Comparison of ENCODE assay signal across 21 cellular contexts in the genomic region with DNA sequence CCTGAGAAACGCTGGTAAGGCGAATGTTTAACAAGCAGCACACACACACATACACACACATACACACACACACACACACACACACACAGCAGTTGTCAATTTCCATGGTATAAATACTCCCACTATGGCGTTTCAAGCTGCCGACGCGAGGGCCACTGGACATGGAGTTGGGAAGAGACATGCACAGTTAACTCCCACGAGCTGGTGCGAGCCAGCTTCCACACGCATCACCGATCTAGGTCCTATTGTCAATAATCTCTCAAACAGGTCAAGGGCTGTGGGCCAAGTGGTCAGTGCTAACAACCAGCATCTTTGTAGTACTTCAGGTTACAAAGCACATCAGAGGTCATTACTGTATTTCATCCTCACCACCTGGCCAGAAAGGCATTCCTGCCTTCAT. TPM values are rescaled to one million over a fixed set of nuclear protein-coding genes. Genes with fewer than 3 reads are reported as not detected.
DNase-seq lines count a peak whose midpoint lies in the region; ATAC-seq, FAIRE-seq and TF ChIP-seq lines count a peak whose summit lies in the region.
"Had no signal": no experiment of that assay in that cellular context is flagged by ENCODE, and none has a peak within 500 bp of the region (broad histone marks: within the 10 kb centered on the region; RNA-seq: fewer than 3 reads in every experiment).

No MANE protein-coding gene starts in this region.

- H3K4me3 ChIP-seq in HEK293 (ENCODE audit: low read depth, low read length) (no peak overlapping the region), K562 (no peak overlapping the region)
- H3K4me3 ChIP-seq: GM23248, SJSA1, upper lobe of left lung had no signal

- H4K20me1 ChIP-seq in K562 (replicated peaks; ENCODE audit: control insufficient read depth, insufficient read depth, low read length) = no peaks in the 10 kb centered on the region

- no peaks in the 10 kb centered on the region for H3K79me2 ChIP-seq in K562 (ENCODE audit: control insufficient read depth, insufficient read depth, low read length)

- in situ Hi-C loops in K562 (cut with MboI) = no loop called here

- H2AFZ ChIP-seq in K562 (ENCODE audit: low read depth, low read length) = no peak overlapping the region
- H2AFZ ChIP-seq: GM23248 had no signal

- FAIRE-seq in K562 (lab: Jason Lieb, UNC) = peak; percentile 15
- FAIRE-seq: colon, keratinocyte had no signal

- POLR2A ChIA-PET in activated CD4-positive, alpha-beta memory T cell treated with anti-CD3 and anti-CD28 coated beads for 36 hours (lab: Charles Lee) = interaction anchor here (6.6 kb wide), 1 partner anchor 11 kb away, joined by 69 read pairs; no protein-coding TSS in a partner anchor
- POLR2A ChIA-PET in activated CD4-positive, alpha-beta memory T cell treated with anti-CD3 and anti-CD28 coated beads, Interleukin-2, amount 10 ng/mL, durations not matched to agents 7 days and 5 days (lab: Charles Lee) = interaction anchor here (5.3 to 6.7 kb wide), 3 partner anchors 14 to 59 kb away, joined by 38 to 67 read pairs (median 52); partner anchors contain the start of gene TRERF1
- POLR2A ChIA-PET in HEK293 (lab: Yijun Ruan, JAX) (no interaction called here), K562 (lab: Yijun Ruan, JAX) (interaction anchor here (1.1 kb wide), 1 partner anchor 26 kb away, joined by 4 read pairs; no protein-coding TSS in a partner anchor)

- H3K27me3 ChIP-seq in K562 (ENCODE audit: control insufficient read depth in 2 of 2, insufficient read depth in 2 of 2, low read length in 2 of 2) = peaks cover 41 to 65% of the 10 kb centered on the region in 2 experiments; a peak in 4 of 5 replicates
- H3K27me3 ChIP-seq: SJSA1, upper lobe of left lung had no signal

- DNase-seq in activated CD4-positive, alpha-beta memory T cell treated with anti-CD3 and anti-CD28 coated beads for 36 hours = no peak
- no peak for DNase-seq in activated CD4-positive, alpha-beta memory T cell treated with anti-CD3 and anti-CD28 coated beads, Interleukin-2, amount 10 ng/mL, durations not matched to agents 7 days and 5 days
- no peak for DNase-seq in K562 (ENCODE audit: extremely low read depth in 1 of 4, low spot score in 3 of 4)
- DNase-seq in retina = peak; percentile 17
- no peak for DNase-seq in SKM-1 (lab: John Stamatoyannopoulos, UW; ENCODE audit: unreplicated experiment)
- no peak for DNase-seq in inferior parietal cortex (ENCODE audit: extremely low spot score)
- DNase-seq: activated CD4-positive, alpha-beta T cell treated with anti-CD3 and anti-CD28 coated beads for 48 hours; activated gamma-delta T cell; C1 segment of cervical spinal cord; DMS79; GM23248; mesendoderm; NCI-H1436; NCI-H748 treated with DMSO at 0.1 percent for 48 hours; PC-3; upper lobe of left lung had no signal

- no TSS peak for BruUV-seq in K562 (replicated peaks; lab: Mats Ljungman, UMichigan)

- no peaks in the 10 kb centered on the region for H3K9me3 ChIP-seq in HEK293 (ENCODE audit: control insufficient read depth, insufficient read depth, low read depth, low read length)
- no peaks in the 10 kb centered on the region for H3K9me3 ChIP-seq in K562 (replicated peaks; ENCODE audit: control insufficient read depth, insufficient read depth, low read depth, low read length)
- H3K9me3 ChIP-seq: SJSA1, upper lobe of left lung had no signal

- TF ChIP-seq RAD21 in K562 (CRISPR knock-in tag; conservative IDR thresholded peaks at IDR 0.05 in 1 of 2, IDR thresholded peaks at IDR 0.05 in 1 of 2) = no peak

- no peak overlapping the region for H3K9ac ChIP-seq in K562 (ENCODE audit: insufficient read depth in 1 of 2, low read depth in 2 of 2, low read length in 2 of 2)
- H3K9ac ChIP-seq: GM23248 had no signal

- TF ChIP-seq EP300 in K562 (IDR thresholded peaks at IDR 0.05; ENCODE audit: low read length) = no peak

- H3K36me3 Mint-ChIP-seq in activated CD4-positive, alpha-beta memory T cell treated with anti-CD3 and anti-CD28 coated beads for 36 hours = peaks cover 6% of the 10 kb centered on the region
- peaks cover 15% of the 10 kb centered on the region for H3K36me3 Mint-ChIP-seq in activated CD4-positive, alpha-beta memory T cell treated with anti-CD3 and anti-CD28 coated beads, Interleukin-2, amount 10 ng/mL, durations not matched to agents 7 days and 5 days (ENCODE audit: low read depth)

- TF ChIP-seq CTCF in HEK293 (tag by site-specific recombination; IDR thresholded peaks at IDR 0.05) (no peak), K562 (IDR thresholded peaks at IDR 0.05 in 2 of 3, conservative IDR thresholded peaks at IDR 0.05 in 1 of 3; ENCODE audit: insufficient read depth in 2 of 3, low read depth in 1 of 3, low read length in 3 of 3) (no peak)

- H3K36me3 ChIP-seq in HEK293 (ENCODE audit: control insufficient read depth in 2 of 2, insufficient read depth in 1 of 2, low read length in 2 of 2) (no peaks in the 10 kb centered on the region), K562 (ENCODE audit: control insufficient read depth, insufficient read depth, low read length) (no peaks in the 10 kb centered on the region)
- H3K36me3 ChIP-seq: SJSA1, upper lobe of left lung had no signal

- CTCF ChIA-PET in activated CD4-positive, alpha-beta memory T cell treated with anti-CD3 and anti-CD28 coated beads for 36 hours (lab: Charles Lee) = interaction anchor here (0.9 kb wide), 1 partner anchor 9 kb away, joined by 5 read pairs; no protein-coding TSS in a partner anchor
- CTCF ChIA-PET in activated CD4-positive, alpha-beta memory T cell treated with anti-CD3 and anti-CD28 coated beads, Interleukin-2, amount 10 ng/mL, durations not matched to agents 7 days and 5 days (lab: Charles Lee) = no interaction called here
- CTCF ChIA-PET in HEK293 (lab: Yijun Ruan, JAX) = interaction anchor here (2.0 kb wide), 1 partner anchor 155 kb away, joined by 6 read pairs; no protein-coding TSS in a partner anchor
- CTCF ChIA-PET in K562 (lab: Yijun Ruan, JAX; ENCODE audit: low intra/inter-chr PET ratio) = no interaction called here

- H3K4me1 ChIP-seq in HEK293 (ENCODE audit: control insufficient read depth, insufficient read depth, low read length) (no peaks in the 10 kb centered on the region), K562 (replicated peaks in 1 of 2; ENCODE audit: control insufficient read depth in 2 of 2, insufficient read depth in 2 of 2, low read length in 2 of 2) (no peaks in the 10 kb centered on the region)
- H3K4me1 ChIP-seq: SJSA1 had no signal

- no peak overlapping the region for H3K27ac ChIP-seq in HEK293 (ENCODE audit: extremely low read depth, low read depth, low read length)
- H3K27ac ChIP-seq in K562 (ENCODE audit: extremely low read depth, low read depth, low read length) = no peak overlapping the region
- H3K27ac ChIP-seq: GM23248, SJSA1, upper lobe of left lung had no signal

- H3K4me1 Mint-ChIP-seq in activated CD4-positive, alpha-beta memory T cell treated with anti-CD3 and anti-CD28 coated beads for 36 hours (ENCODE audit: low read depth) = peaks cover 92% of the 10 kb centered on the region
- peaks cover 74% of the 10 kb centered on the region for H3K4me1 Mint-ChIP-seq in activated CD4-positive, alpha-beta memory T cell treated with anti-CD3 and anti-CD28 coated beads, Interleukin-2, amount 10 ng/mL, durations not matched to agents 7 days and 5 days

- peak overlapping the region; percentile 23 for H3K27ac Mint-ChIP-seq in activated CD4-positive, alpha-beta memory T cell treated with anti-CD3 and anti-CD28 coated beads for 36 hours
- no peak overlapping the region for H3K27ac Mint-ChIP-seq in activated CD4-positive, alpha-beta memory T cell treated with anti-CD3 and anti-CD28 coated beads, Interleukin-2, amount 10 ng/mL, durations not matched to agents 7 days and 5 days

- H3K4me2 ChIP-seq in K562 (ENCODE audit: insufficient read depth, low read length) = no peak overlapping the region

- H3K9me3 Mint-ChIP-seq in activated CD4-positive, alpha-beta memory T cell treated with anti-CD3 and anti-CD28 coated beads for 36 hours = no peaks in the 10 kb centered on the region
- H3K9me3 Mint-ChIP-seq in activated CD4-positive, alpha-beta memory T cell treated with anti-CD3 and anti-CD28 coated beads, Interleukin-2, amount 10 ng/mL, durations not matched to agents 7 days and 5 days = no peaks in the 10 kb centered on the region

- ATAC-seq in K562 = no peak
- no peak for ATAC-seq in GM19452 (IDR thresholded peaks at IDR 0.05; ENCODE audit: unreplicated experiment)
- ATAC-seq: PC-3 had no signal

- TF ChIP-seq POLR2A in K562 (conservative IDR thresholded peaks at IDR 0.05) = no peak

- no peaks in the 10 kb centered on the region for H3K27me3 Mint-ChIP-seq in activated CD4-positive, alpha-beta memory T cell treated with anti-CD3 and anti-CD28 coated beads for 36 hours
- no peaks in the 10 kb centered on the region for H3K27me3 Mint-ChIP-seq in activated CD4-positive, alpha-beta memory T cell treated with anti-CD3 and anti-CD28 coated beads, Interleukin-2, amount 10 ng/mL, durations not matched to agents 7 days and 5 days

- intact Hi-C loops in activated CD4-positive, alpha-beta memory T cell treated with anti-CD3 and anti-CD28 coated beads for 36 hours (cut with micrococcal nuclease) = no loop called here
- intact Hi-C loops in K562 (cut with micrococcal nuclease) = no loop called here

- no peak overlapping the region for H3K4me3 Mint-ChIP-seq in activated CD4-positive, alpha-beta memory T cell treated with anti-CD3 and anti-CD28 coated beads for 36 hours
- H3K4me3 Mint-ChIP-seq in activated CD4-positive, alpha-beta memory T cell treated with anti-CD3 and anti-CD28 coated beads, Interleukin-2, amount 10 ng/mL, durations not matched to agents 7 days and 5 days = no peak overlapping the region

- WGBS in K562 (ENCODE audit: insufficient coverage, low coverage, missing lambda C conversion rate) = 6% methylated on average over 10 of the region's 10 CpGs

- H3K9me1 ChIP-seq in K562 (ENCODE audit: control insufficient read depth, insufficient read depth, low read length) = no peaks in the 10 kb centered on the region

RNA-seq across cellular contexts. Expression of gene TRERF1, which starts 58.9 kb away (rescaled TPM):
- total RNA-seq in activated CD4-positive, alpha-beta memory T cell treated with anti-CD3 and anti-CD28 coated beads for 36 hours = 10 to 100 TPM; 16.3 to 16.7 TPM
- total RNA-seq in activated CD4-positive, alpha-beta memory T cell treated with anti-CD3 and anti-CD28 coated beads, Interleukin-2, amount 10 ng/mL, durations not matched to agents 7 days and 5 days = 10 to 100 TPM; 17.4 to 18.2 TPM
- 0.28 TPM in 1 of 2 replicates, not detected in the other for total RNA-seq in K562 (2011; cell fraction: chromatin; rRNA removed; ENCODE audit: low replicate concordance)
- under 0.01 and 0.17 TPM in 2 replicates for total RNA-seq in K562 (2011; cell fraction: nucleolus; rRNA removed)
- total RNA-seq in K562 (2011; cell fraction: nucleoplasm; rRNA removed) = 0.07 and 0.15 TPM in 2 replicates
- total RNA-seq in K562 (2014; rRNA removed) (0.04 TPM in 1 of 2 replicates, not detected in the other), K562 (2014; rRNA removed; fragmentation: Illumina TruSeq; extraction: Trizol) (0.04 TPM in 1 of 2 replicates, not detected in the other), K562 (2015; rRNA removed; fragmentation: Illumina TruSeq; extraction: Trizol) (0.04 and 0.07 TPM in 2 replicates), K562 (2021) (0.16 and 0.20 TPM in 2 replicates)
- polyA plus RNA-seq in K562 (2011; rRNA removed) (0.07 and 0.24 TPM in 2 replicates), K562 (2014; fragmentation: Illumina TruSeq; extraction: Trizol) (0.07 and 0.10 TPM in 2 replicates), K562 (2014; fragmentation: Nextera tagmentation; extraction: Ambion mirVana) (not detected), K562 (2014; rRNA removed) (0.04 and 0.07 TPM in 2 replicates)
- 0.13 and 0.21 TPM in 2 replicates for polyA plus RNA-seq in K562 (2011; cell fraction: cytosol; rRNA removed)
- 0.28 and 0.44 TPM in 2 replicates for polyA plus RNA-seq in K562 (2011; cell fraction: nucleus; rRNA removed)
- polyA plus RNA-seq in K562 (2012) = 0.09 and 0.60 TPM in 2 replicates
- polyA minus RNA-seq in K562 (2011; rRNA and poly(A)+ RNA removed) = 0.07 and 0.18 TPM in 2 replicates
- 0.29 and 0.64 TPM in 2 replicates for polyA minus RNA-seq in K562 (2011; cell fraction: cytosol; rRNA and poly(A)+ RNA removed)
- under 0.01 and 0.44 TPM in 2 replicates for polyA minus RNA-seq in K562 (2011; cell fraction: nucleus; rRNA and poly(A)+ RNA removed)

Comparison
In these comparisons a context has a peak if more than half of its experiments do, and no peak if none do; other contexts are left out.
1. CTCF ChIA-PET loops: an anchor here in activated CD4-positive, alpha-beta memory T cell treated with anti-CD3 and anti-CD28 coated beads for 36 hours (0.9 kb wide) and HEK293 (2.0 kb wide); none called in activated CD4-positive, alpha-beta memory T cell treated with anti-CD3 and anti-CD28 coated beads, Interleukin-2, amount 10 ng/mL, durations not matched to agents 7 days and 5 days and K562.
2. RNA of gene TRERF1, which starts 58.9 kb away (total RNA-seq): 17.4 to 18.2 TPM in activated CD4-positive, alpha-beta memory T cell treated with anti-CD3 and anti-CD28 coated beads, Interleukin-2, amount 10 ng/mL, durations not matched to agents 7 days and 5 days and 16.3 to 16.7 TPM in activated CD4-positive, alpha-beta memory T cell treated with anti-CD3 and anti-CD28 coated beads for 36 hours; under 0.01 to 0.28 TPM in K562; every median in the first group is over 10 times any median in the second.